In the genomic region with DNA sequence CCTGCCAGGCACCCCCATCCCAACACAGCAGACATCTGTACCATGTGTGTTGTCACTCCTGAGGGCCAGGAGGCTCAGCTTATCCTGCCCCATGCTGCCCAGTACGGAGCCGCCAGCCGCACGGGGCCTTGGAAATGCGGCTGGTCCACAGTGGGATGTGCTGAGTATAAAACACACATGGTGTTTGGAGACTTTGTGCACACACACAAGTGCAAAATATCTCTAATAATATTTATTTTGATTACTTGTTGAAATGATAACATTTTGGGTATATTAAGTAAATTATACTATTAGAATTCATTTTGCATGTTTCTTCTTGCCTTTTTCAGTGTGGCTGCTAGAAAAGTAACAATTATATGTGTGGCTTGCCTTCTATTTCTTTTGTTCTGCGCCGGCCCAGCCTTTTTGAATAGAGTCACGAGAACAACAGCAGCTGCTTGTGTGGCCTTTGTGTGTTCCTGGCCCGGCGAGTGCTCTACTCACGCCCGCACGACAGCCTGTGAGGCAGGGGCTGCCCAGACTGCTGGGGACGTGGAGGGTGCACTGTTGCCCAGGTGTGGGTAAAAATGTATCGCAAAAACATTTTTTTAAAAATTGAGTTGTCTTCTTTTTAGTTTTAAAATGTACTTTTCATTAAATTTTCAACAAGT, we compare ENCODE assay signal across 11 cellular contexts. TPM values are rescaled to one million over a fixed set of nuclear protein-coding genes. Genes with fewer than 3 reads are reported as not detected.
DNase-seq lines count a peak whose midpoint lies in the region; ATAC-seq and TF ChIP-seq lines count a peak whose summit lies in the region.
"Had no signal": no experiment of that assay in that cellular context is flagged by ENCODE, and none has a peak within 500 bp of the region (broad histone marks: within the 10 kb centered on the region; RNA-seq: fewer than 3 reads in every experiment).

No MANE protein-coding gene starts in this region.

- H3K27me3 ChIP-seq in adrenal gland (no peaks in the 10 kb centered on the region), layer of hippocampus (ENCODE audit: control insufficient read depth, insufficient read depth, low read length) (no peaks in the 10 kb centered on the region), skeletal muscle tissue (ENCODE audit: control insufficient read depth in 3 of 3, insufficient read depth in 3 of 3, low read length in 3 of 3) (no peaks in the 10 kb centered on the region)

- peaks cover 6% of the 10 kb centered on the region for H3K9me3 Mint-ChIP-seq in activated CD8-positive, alpha-beta memory T cell treated with anti-CD3 and anti-CD28 coated beads, Interleukin-2, amount 10 ng/mL, durations not matched to agents 7 days and 5 days (ENCODE audit: low read depth)
- H3K9me3 Mint-ChIP-seq: CD4-positive, alpha-beta T cell had no signal

- H3K9me3 ChIP-seq in adrenal gland (replicated peaks in 1 of 3) (no peaks in the 10 kb centered on the region), skeletal muscle tissue (ENCODE audit: control insufficient read depth in 3 of 3, low read length in 3 of 3) (no peaks in the 10 kb centered on the region)

- peaks cover 9% of the 10 kb centered on the region for H3K36me3 Mint-ChIP-seq in activated CD8-positive, alpha-beta memory T cell treated with anti-CD3 and anti-CD28 coated beads, Interleukin-2, amount 10 ng/mL, durations not matched to agents 7 days and 5 days

- DNase-seq in NCI-H1092 (lab: John Stamatoyannopoulos, UW) (peak; percentile 83), adrenal gland (peak in 3 of 7 donors; percentile 9 to 48 (median 26)), NCI-H1048 (lab: John Stamatoyannopoulos, UW) (no peak), activated gamma-delta T cell treated with Interleukin-2 at 50 U/mL for 16 hours (no peak)
- DNase-seq in activated CD8-positive, alpha-beta memory T cell treated with anti-CD3 and anti-CD28 coated beads, Interleukin-2, amount 10 ng/mL, durations not matched to agents 7 days and 5 days = no peak
- DNase-seq: activated naive CD8-positive, alpha-beta T cell treated with anti-CD3 and anti-CD28 coated beads for 36 hours; CD4-positive, alpha-beta T cell had no signal

- no peak for ATAC-seq in GM21381 (IDR thresholded peaks at IDR 0.05; ENCODE audit: unreplicated experiment)
- no peak for ATAC-seq in activated CD8-positive, alpha-beta memory T cell treated with anti-CD3 and anti-CD28 coated beads, Interleukin-2, amount 10 ng/mL, durations not matched to agents 7 days and 5 days
- ATAC-seq: activated CD4-positive, CD25-positive, alpha-beta regulatory T cell treated with anti-CD3 and anti-CD28 coated beads, Interleukin-2, amount 50 U/mL, for 24 hours had no signal

- no peak for TF ChIP-seq POLR2A in adrenal gland (IDR thresholded peaks at IDR 0.05)

- H3K36me3 ChIP-seq in adrenal gland (replicated peaks in 1 of 2) (peaks cover 0 to 41% of the 10 kb centered on the region in 2 donors), skeletal muscle tissue (ENCODE audit: control insufficient read depth in 3 of 3, insufficient read depth in 3 of 3, low read length in 3 of 3) (peaks cover 16 to 18% (median 17%) of the 10 kb centered on the region in 3 donors)

- peak overlapping the region; percentile 75 to 85 (median 82) for H3K9ac ChIP-seq in skeletal muscle tissue (ENCODE audit: low read depth in 1 of 3, low read length in 3 of 3)

- H3K4me1 ChIP-seq in adrenal gland (replicated peaks in 1 of 2) (peaks cover 50 to 53% of the 10 kb centered on the region in 2 donors), skeletal muscle tissue (ENCODE audit: control insufficient read depth in 3 of 3, insufficient read depth in 3 of 3, low read length in 3 of 3) (peaks cover 64 to 87% (median 85%) of the 10 kb centered on the region in 3 donors)

- peak overlapping the region in 4 of 5 donors; percentile 9 to 95 (median 89) for H3K27ac ChIP-seq in adrenal gland
- peak overlapping the region; percentile 89 for H3K27ac ChIP-seq in layer of hippocampus (ENCODE audit: low read depth, low read length)
- H3K27ac ChIP-seq in skeletal muscle tissue (ENCODE audit: low read depth, low read length) = peak overlapping the region; percentile 95

- no peak overlapping the region for H3K4me3 Mint-ChIP-seq in activated CD8-positive, alpha-beta memory T cell treated with anti-CD3 and anti-CD28 coated beads, Interleukin-2, amount 10 ng/mL, durations not matched to agents 7 days and 5 days
- H3K4me3 Mint-ChIP-seq: activated naive CD8-positive, alpha-beta T cell treated with anti-CD3 and anti-CD28 coated beads for 36 hours; CD4-positive, alpha-beta T cell had no signal

- no peaks in the 10 kb centered on the region for H3K27me3 Mint-ChIP-seq in activated CD8-positive, alpha-beta memory T cell treated with anti-CD3 and anti-CD28 coated beads, Interleukin-2, amount 10 ng/mL, durations not matched to agents 7 days and 5 days
- H3K27me3 Mint-ChIP-seq: activated naive CD8-positive, alpha-beta T cell treated with anti-CD3 and anti-CD28 coated beads for 36 hours; CD4-positive, alpha-beta T cell had no signal

- WGBS in adrenal gland, 4 donors = 65 to 71% (median 71%) methylated on average over 15 of the region's 15 CpGs

- H3K4me3 ChIP-seq in adrenal gland = no peak overlapping the region
- peak overlapping the region; percentile 55 to 61 (median 60) for H3K4me3 ChIP-seq in skeletal muscle tissue (ENCODE audit: low read length in 3 of 3)

- no peak for TF ChIP-seq CTCF in adrenal gland (IDR thresholded peaks at IDR 0.05)

- CTCF ChIA-PET in activated CD8-positive, alpha-beta memory T cell treated with anti-CD3 and anti-CD28 coated beads, Interleukin-2, amount 10 ng/mL, durations not matched to agents 7 days and 5 days (lab: Charles Lee) = no interaction called here

- H3K4me1 Mint-ChIP-seq in activated CD8-positive, alpha-beta memory T cell treated with anti-CD3 and anti-CD28 coated beads, Interleukin-2, amount 10 ng/mL, durations not matched to agents 7 days and 5 days = no peaks in the 10 kb centered on the region
- H3K4me1 Mint-ChIP-seq: activated naive CD8-positive, alpha-beta T cell treated with anti-CD3 and anti-CD28 coated beads for 36 hours had no signal

- intact Hi-C loops in adrenal gland (cut with DNase I) = no loop called here

- H3K27ac Mint-ChIP-seq in activated CD8-positive, alpha-beta memory T cell treated with anti-CD3 and anti-CD28 coated beads, Interleukin-2, amount 10 ng/mL, durations not matched to agents 7 days and 5 days = no peak overlapping the region
- H3K27ac Mint-ChIP-seq: activated naive CD8-positive, alpha-beta T cell treated with anti-CD3 and anti-CD28 coated beads for 36 hours; CD4-positive, alpha-beta T cell had no signal

RNA-seq across cellular contexts. Expression of gene COQ8A, which starts 35.3 kb away (rescaled TPM):
- 100 to 1,000 TPM in 7 of 8 donors, 10 to 100 TPM in 1; 30.1 to 990 (median 609) TPM for total RNA-seq in adrenal gland
- polyA plus RNA-seq in adrenal gland = 100 to 1,000 TPM in 2 of 3 donors, 10 to 100 TPM in 1; 33.8 to 453 (median 261) TPM
- 64.7 TPM for total RNA-seq in skeletal muscle tissue
- 10 to 100 TPM; 19.0 to 22.1 TPM for total RNA-seq in activated CD8-positive, alpha-beta memory T cell treated with anti-CD3 and anti-CD28 coated beads, Interleukin-2, amount 10 ng/mL, durations not matched to agents 7 days and 5 days

Comparison
In these comparisons a context has a peak if more than half of its experiments do, and no peak if none do; other contexts are left out.
1. H3K4me3 ChIP-seq: peak in skeletal muscle tissue (3 of 3); none in adrenal gland (0 of 4).
2. Peak in every context shown above with its lines, with median percentiles within 50 percentile points of each other: H3K27ac ChIP-seq.